In the genomic region with DNA sequence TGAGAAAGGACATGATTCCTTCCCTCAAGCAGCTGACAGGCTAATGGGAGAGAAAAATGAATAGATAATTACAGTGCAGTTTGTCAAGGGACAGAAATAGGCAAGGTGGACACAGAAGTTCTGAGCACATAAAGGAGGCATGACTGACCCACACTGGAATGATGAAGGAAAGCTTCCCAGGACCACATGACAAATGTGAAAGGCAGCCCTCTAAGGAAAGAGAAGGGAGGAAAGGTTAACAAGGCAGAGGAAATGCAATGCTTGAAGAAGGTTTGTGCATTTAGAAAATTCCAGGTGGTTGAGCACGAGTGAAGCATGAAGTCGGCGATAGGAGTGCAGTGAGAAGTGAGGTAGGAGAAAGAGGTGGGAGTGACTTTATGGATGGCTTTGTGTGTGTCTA, we compare ENCODE assay signal across 19 cellular contexts. TPM values are rescaled to one million over a fixed set of nuclear protein-coding genes. Genes with fewer than 3 reads are reported as not detected.
DNase-seq lines count a peak whose midpoint lies in the region; FAIRE-seq and TF ChIP-seq lines count a peak whose summit lies in the region.
"Had no signal": no experiment of that assay in that cellular context is flagged by ENCODE, and none has a peak within 500 bp of the region (broad histone marks: within the 10 kb centered on the region; RNA-seq: fewer than 3 reads in every experiment).

No MANE protein-coding gene starts in this region.

- no peaks in the 10 kb centered on the region for H3K36me3 ChIP-seq in GM23248 (ENCODE audit: low read depth)
- no peaks in the 10 kb centered on the region for H3K36me3 ChIP-seq in astrocyte (ENCODE audit: insufficient read depth, low read length)

- no peak for FAIRE-seq in astrocyte (lab: Jason Lieb, UNC)
- FAIRE-seq: GM12878, HepG2 had no signal

- H3K4me1 Mint-ChIP-seq in astrocyte (ENCODE audit: low read depth, unreplicated experiment), result peaks cover 6% of the 10 kb centered on the region

- H3K4me2 ChIP-seq in GM23248 (ENCODE audit: unreplicated experiment) (no peak overlapping the region), astrocyte (ENCODE audit: low read length) (no peak overlapping the region)
- H3K4me2 ChIP-seq: GM23338, KMS-11 had no signal

- no peak overlapping the region for H3K4me3 Mint-ChIP-seq in astrocyte (ENCODE audit: unreplicated experiment)
- H3K4me3 Mint-ChIP-seq: GM23338 had no signal

- no peak for TF ChIP-seq CTCF in astrocyte (IDR thresholded peaks at IDR 0.05; ENCODE audit: insufficient read depth, low read depth, low read length)

- no peaks in the 10 kb centered on the region for H3K9me3 Mint-ChIP-seq in astrocyte (ENCODE audit: unreplicated experiment)
- H3K9me3 Mint-ChIP-seq: GM23338 had no signal

- H2AFZ ChIP-seq in GM23248, result no peak overlapping the region
- no peak overlapping the region for H2AFZ ChIP-seq in astrocyte (ENCODE audit: low read depth, low read length)
- H2AFZ ChIP-seq: GM23338 had no signal

- H3K9me2 ChIP-seq in GM23248 (ENCODE audit: insufficient read depth), result no peaks in the 10 kb centered on the region

- H3K9me3 ChIP-seq in GM23248 (ENCODE audit: low read depth), result no peaks in the 10 kb centered on the region
- H3K9me3 ChIP-seq in astrocyte (ENCODE audit: insufficient read depth, low read depth, low read length), result no peaks in the 10 kb centered on the region

- no peak overlapping the region for H3K27ac Mint-ChIP-seq in astrocyte (ENCODE audit: unreplicated experiment)
- H3K27ac Mint-ChIP-seq: GM23338 had no signal

- H3K4me1 ChIP-seq in GM23248 (ENCODE audit: insufficient read depth), result no peaks in the 10 kb centered on the region
- no peaks in the 10 kb centered on the region for H3K4me1 ChIP-seq in astrocyte (ENCODE audit: insufficient read depth, low read length)

- no peaks in the 10 kb centered on the region for H3K79me2 ChIP-seq in GM23248 (ENCODE audit: insufficient read depth)
- H3K79me2 ChIP-seq in astrocyte (ENCODE audit: insufficient read depth, low read length), result no peaks in the 10 kb centered on the region

- DNase-seq in ACHN (peak; percentile 30), GM23248 (peak; percentile 53), astrocyte (ENCODE audit: low read depth) (peak; percentile 19), kidney tubule cell (ENCODE audit: low spot score) (peak; percentile 88), NCI-H1092 (lab: John Stamatoyannopoulos, UW) (no peak), cortex of kidney (lab: John Stamatoyannopoulos, UW) (no peak), NCI-H128 (lab: John Stamatoyannopoulos, UW; ENCODE audit: unreplicated experiment) (no peak)
- DNase-seq in stimulated activated naive CD4-positive, alpha-beta T cell treated with Interleukin-2 at 50 U/mL for 16 hours (lab: John Stamatoyannopoulos, UW), result no peak
- DNase-seq: 8988T, COR-L47, DMS153, NCI-H1048, NCI-H2081 treated with DMSO at 0.1 percent for 48 hours, NCI-H510A treated with DMSO at 0.1 percent for 48 hours had no signal

- H3K9ac ChIP-seq in GM23248 (no peak overlapping the region), astrocyte (ENCODE audit: low read length) (no peak overlapping the region)
- H3K9ac ChIP-seq: KMS-11 had no signal

- H3K27me3 ChIP-seq in GM23248 (replicated peaks; ENCODE audit: insufficient read depth) (no peaks in the 10 kb centered on the region), astrocyte (ENCODE audit: insufficient read depth, low read length) (no peaks in the 10 kb centered on the region)

- H3K4me3 ChIP-seq in GM23248 (no peak overlapping the region), astrocyte (ENCODE audit: insufficient read depth, low read depth, low read length) (no peak overlapping the region)
- H3K4me3 ChIP-seq: GM12878, GM23338 had no signal

- H3F3A ChIP-seq in GM23248 (ENCODE audit: insufficient read depth), result no peaks in the 10 kb centered on the region

- no peak overlapping the region for H3K27ac ChIP-seq in GM23248
- H3K27ac ChIP-seq in astrocyte (ENCODE audit: low read depth, low read length), result no peak overlapping the region
- H3K27ac ChIP-seq: C4-2B, KMS-11 had no signal

- in situ Hi-C loops in ACHN (cut with HindIII; ENCODE audit: low pct_ligation_motif_present, low pct_unique_long_range_greater_than_20kb, low sequenced_read_pairs), result no loop called here
- in situ Hi-C loops in GM23248 (cut with MboI), result no loop called here

- H3K36me3 Mint-ChIP-seq in astrocyte (ENCODE audit: low read depth, unreplicated experiment), result peaks cover 2% of the 10 kb centered on the region

- no peaks in the 10 kb centered on the region for H3K27me3 Mint-ChIP-seq in astrocyte (ENCODE audit: low read depth, unreplicated experiment)

- H4K20me1 ChIP-seq in GM23248 (ENCODE audit: insufficient read depth), result no peaks in the 10 kb centered on the region
- no peaks in the 10 kb centered on the region for H4K20me1 ChIP-seq in astrocyte (ENCODE audit: insufficient read depth, low read length)

- 93 to 96% methylated on average over 3 of the region's 3 CpGs for WGBS in GM23248 (ENCODE audit: low coverage in 1 of 2, low lambda C conversion rate in 2 of 2, missing lambda C conversion rate in 2 of 2), 2 experiments

RNA-seq across cellular contexts. Expression of gene LAMC2, which starts 37.4 kb away (rescaled TPM):
- 1.9 and 2.4 TPM in 2 replicates for total RNA-seq in GM23248 (2014; rRNA removed; shearing (Covaris generic))
- 2.7 and 3.2 TPM in 2 replicates for polyA plus RNA-seq in GM23248 (2016; fragmentation: Nextera tagmentation; extraction: Ambion mirVana)
- total RNA-seq in astrocyte, result 8.0 and 13.9 TPM in 2 replicates
- total RNA-seq: HepG2 had no signal

Comparison
In these comparisons a context has a peak if more than half of its experiments do, and no peak if none do; other contexts are left out.
1. DNase-seq: peak in ACHN (single experiment), GM23248 (single experiment), astrocyte (single experiment) and kidney tubule cell (single experiment); none in NCI-H1092 (single experiment), cortex of kidney (single experiment), NCI-H128 (single experiment) and stimulated activated naive CD4-positive, alpha-beta T cell treated with Interleukin-2 at 50 U/mL for 16 hours (single experiment).